Comparison of ENCODE assay signal across 8 cellular contexts in the genomic region with DNA sequence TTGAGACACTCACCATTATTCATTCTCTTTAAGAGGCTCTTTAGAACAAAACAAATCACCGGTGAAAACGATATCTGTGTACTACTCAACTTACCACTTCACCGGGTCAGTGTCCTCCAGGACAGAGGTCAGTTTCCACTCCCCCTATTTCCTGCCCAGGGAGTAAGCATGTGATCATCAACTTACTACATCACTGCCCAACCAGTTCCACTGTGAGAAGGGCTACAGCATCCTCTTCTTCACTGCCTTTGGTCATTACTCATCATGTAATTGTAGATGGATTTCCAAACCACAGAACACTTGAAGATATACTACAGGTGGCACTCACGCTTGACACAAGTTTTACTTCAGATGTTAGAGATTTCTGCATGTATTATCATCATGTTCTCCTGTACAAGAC. TPM values are rescaled to one million over a fixed set of nuclear protein-coding genes. Genes with fewer than 3 reads are reported as not detected.
A peak's percentile ranks its signal among the peaks of the same experiment; 100 is the strongest.
DNase-seq lines count a peak whose midpoint lies in the region; ATAC-seq and TF ChIP-seq lines count a peak whose summit lies in the region.

No MANE protein-coding gene starts in this region.

- POLR2A ChIA-PET in OCI-LY7 (lab: Charles Lee): interaction anchor here (0.6 to 1.6 kb wide), 2 partner anchors 54 to 231 kb away, joined by 4 to 6 read pairs; no protein-coding TSS in a partner anchor

- H3K27me3 ChIP-seq in heart right ventricle (peaks cover 0 to 13% (median 0%) of the 10 kb centered on the region in 7 donors), thoracic aorta (replicated peaks; ENCODE audit: insufficient read depth) (no peaks in the 10 kb centered on the region)

- peak overlapping the region; percentile 42 for H3K4me2 ChIP-seq in OCI-LY7 (ENCODE audit: low read length)

- DNase-seq in CD1c-positive myeloid dendritic cell (ENCODE audit: extremely low spot score): peak; percentile 67
- DNase-seq in OCI-LY7 (ENCODE audit: low spot score): no peak
- DNase-seq in heart right ventricle: no peak
- DNase-seq in thoracic aorta (ENCODE audit: low spot score): no peak
- no peak for DNase-seq in stimulated activated CD4-positive, alpha-beta T cell treated with anti-CD3 and anti-CD28 coated beads, Interleukin-4, amount 100 ng/mL, for 4 hours
- DNase-seq in NCI-H1436 treated with DMSO at 0.1 percent for 48 hours (lab: John Stamatoyannopoulos, UW): no peak
- DNase-seq in activated effector memory CD4-positive, alpha-beta T cell treated with Interleukin-2 at 50 U/mL for 16 hours: no peak

- H2AFZ ChIP-seq in OCI-LY7 (ENCODE audit: low read length): 0 out of 2 replicates have a peak overlapping the region, but pooled peaks have one; percentile 53

- H3K36me3 ChIP-seq in OCI-LY7 (ENCODE audit: insufficient read depth, low read length): no peaks in the 10 kb centered on the region
- no peaks in the 10 kb centered on the region for H3K36me3 ChIP-seq in heart right ventricle
- H3K36me3 ChIP-seq in thoracic aorta: no peaks in the 10 kb centered on the region

- H3K27ac ChIP-seq in OCI-LY7 (ENCODE audit: low read depth, low read length, poor library complexity, severe bottlenecking) (no peak overlapping the region), heart right ventricle (peak overlapping the region in 6 of 10 donors; percentile 7 to 90 (median 38)), thoracic aorta (no peak overlapping the region)

- TF ChIP-seq CTCF in OCI-LY7 (conservative IDR thresholded peaks at IDR 0.05; ENCODE audit: low read length) (no peak), heart right ventricle (IDR thresholded peaks at IDR 0.05) (no peak), thoracic aorta (IDR thresholded peaks at IDR 0.05) (no peak)

- CTCF ChIA-PET in OCI-LY7 (lab: Charles Lee; ENCODE audit: unreplicated experiment): interaction anchor here (0.5 kb wide), 1 partner anchor 9 kb away, joined by 3 read pairs; no protein-coding TSS in a partner anchor

- no peaks in the 10 kb centered on the region for H3K9me2 ChIP-seq in OCI-LY7 (ENCODE audit: insufficient read depth, low read length)

- no peaks in the 10 kb centered on the region for H3K79me2 ChIP-seq in OCI-LY7 (ENCODE audit: insufficient read depth, low read depth, low read length)

- H3K4me1 ChIP-seq in OCI-LY7 (ENCODE audit: insufficient read depth, low read length, poor library complexity, severe bottlenecking) (peaks cover 11% of the 10 kb centered on the region), heart right ventricle (peaks cover 0 to 44% (median 7%) of the 10 kb centered on the region in 9 donors), thoracic aorta (ENCODE audit: control insufficient read depth in 1 of 2, low read depth in 2 of 2) (peaks cover 5 to 8% of the 10 kb centered on the region in 2 donors)

- no peaks in the 10 kb centered on the region for H4K20me1 ChIP-seq in OCI-LY7 (ENCODE audit: insufficient read depth, low read length)

- H3K4me3 ChIP-seq in OCI-LY7 (ENCODE audit: low read depth, low read length, poor library complexity, severe bottlenecking) (no peak overlapping the region), heart right ventricle (peak overlapping the region in 1 of 10 donors; percentile 34), thoracic aorta (peak overlapping the region; percentile 4)

- ATAC-seq in GM21423 (IDR thresholded peaks at IDR 0.05; ENCODE audit: unreplicated experiment) (peak; percentile 38), heart right ventricle (peak; percentile 54 to 87 (median 73)), thoracic aorta (ENCODE audit: insufficient number of reproducible peaks, low FRiP score, low read depth) (no peak)

- intact Hi-C loops in OCI-LY7 (cut with micrococcal nuclease; ENCODE audit: unreplicated experiment) (no loop called here), heart right ventricle (cut with DNase I) (loop anchor here in 2 of 10 donors (5.0 to 10.0 kb wide), 2 partner anchors 50 to 57 kb away; no protein-coding TSS in a partner anchor)

- no peaks in the 10 kb centered on the region for H3K9me3 ChIP-seq in OCI-LY7 (ENCODE audit: low read length)
- H3K9me3 ChIP-seq in heart right ventricle: no peaks in the 10 kb centered on the region
- no peaks in the 10 kb centered on the region for H3K9me3 ChIP-seq in thoracic aorta

- BruUV-seq in OCI-LY7 (replicated peaks; lab: Mats Ljungman, UMichigan): no TSS peak

- 46 to 47% methylated on average over 4 of the region's 4 CpGs for WGBS in heart right ventricle, 2 donors

RNA-seq across cellular contexts. Expression of a gene that starts 5.7 kb away (rescaled TPM):
- total RNA-seq in OCI-LY7 (2014; rRNA removed; shearing (Covaris generic)): 5.7 and 6.5 TPM in 2 replicates
- total RNA-seq in OCI-LY7 (2022): 9.4 and 10.5 TPM in 2 replicates
- total RNA-seq in heart right ventricle: 1 to 10 TPM; 1.3 to 7.3 (median 3.7) TPM
- polyA plus RNA-seq in heart right ventricle: 1 to 10 TPM in 1 of 2 donors, under 1 TPM in 1; 0.88 to 2.6 TPM
- 10 to 100 TPM in 1 of 2 donors, 1 to 10 TPM in 1; 6.9 to 12.4 TPM for total RNA-seq in thoracic aorta

Comparison
In these comparisons a context has a peak if more than half of its experiments do, and no peak if none do; other contexts are left out.
1. H3K27ac ChIP-seq: peak in heart right ventricle (6 of 10); none in OCI-LY7 (single experiment) and thoracic aorta (0 of 2).